Comparison of ENCODE assay signal across 29 cellular contexts in genomic region chr4:2065106-2065930, GRCh38. TPM values are rescaled to one million over a fixed set of nuclear protein-coding genes. Genes with fewer than 3 reads are reported as not detected.
A peak's percentile ranks its signal among the peaks of the same experiment; 100 is the strongest.
DNase-seq lines count a peak whose midpoint lies in the region; TF ChIP-seq lines count a peak whose summit lies in the region.
"Had no signal": no experiment of that assay in that cellular context is flagged by ENCODE, and none has a peak within 500 bp of the region (broad histone marks: within the 10 kb centered on the region; RNA-seq: fewer than 3 reads in every experiment).

No MANE protein-coding gene starts in this region.

- no peak overlapping the region for H3K4ac ChIP-seq in mesenchymal stem cell (ENCODE audit: low read depth in 1 of 2, low read length in 2 of 2)

- no peak overlapping the region for H2BK12ac ChIP-seq in mesenchymal stem cell (ENCODE audit: low read length in 2 of 2)

- no peak overlapping the region for H4K91ac ChIP-seq in mesenchymal stem cell (ENCODE audit: low read length)

- H2BK120ac ChIP-seq in mesenchymal stem cell (ENCODE audit: low read depth, low read length) = no peak overlapping the region

- no peaks in the 10 kb centered on the region for H3K4me1 ChIP-seq in osteoblast (ENCODE audit: insufficient read depth, low read length)
- peaks cover 10% of the 10 kb centered on the region for H3K4me1 ChIP-seq in mesenchymal stem cell (ENCODE audit: control insufficient read depth, insufficient read depth, low read depth, low read length)
- H3K4me1 ChIP-seq: ascending aorta had no signal

- H3K4me3 ChIP-seq in osteoblast (ENCODE audit: insufficient read depth, low read length) (no peak overlapping the region), mesenchymal stem cell (ENCODE audit: insufficient read depth in 1 of 2, low read depth in 1 of 2, low read length in 2 of 2) (no peak overlapping the region)
- H3K4me3 ChIP-seq: ascending aorta, cardiac muscle cell had no signal

- H2AFZ ChIP-seq in osteoblast (ENCODE audit: low read length) (no peak overlapping the region), mesenchymal stem cell (ENCODE audit: low read depth, low read length) (no peak overlapping the region)

- H3K27ac ChIP-seq in osteoblast (ENCODE audit: low read depth, low read length) = no peak overlapping the region
- no peak overlapping the region for H3K27ac ChIP-seq in mesenchymal stem cell (ENCODE audit: low read length, poor library complexity, severe bottlenecking)
- H3K27ac ChIP-seq: ascending aorta, cardiac muscle cell had no signal

- H3K4me2 ChIP-seq in osteoblast (ENCODE audit: insufficient read depth, low read length) (no peak overlapping the region), mesenchymal stem cell (ENCODE audit: low read length, poor library complexity, severe bottlenecking) (no peak overlapping the region)

- H3K23ac ChIP-seq in mesenchymal stem cell (ENCODE audit: low read length in 2 of 2) = no peak overlapping the region

- H3K9me3 ChIP-seq in osteoblast (ENCODE audit: low read depth, low read length) (no peaks in the 10 kb centered on the region), mesenchymal stem cell (ENCODE audit: control insufficient read depth, low read length) (no peaks in the 10 kb centered on the region)
- H3K9me3 ChIP-seq: ascending aorta had no signal

- H3K36me3 ChIP-seq in osteoblast (ENCODE audit: insufficient read depth, low read length) = no peaks in the 10 kb centered on the region
- H3K36me3 ChIP-seq in mesenchymal stem cell (ENCODE audit: control insufficient read depth in 1 of 2, insufficient read depth in 2 of 2, low read depth in 1 of 2, low read length in 2 of 2) = no peaks in the 10 kb centered on the region
- H3K36me3 ChIP-seq: ascending aorta, cardiac muscle cell had no signal

- H2BK15ac ChIP-seq in mesenchymal stem cell (ENCODE audit: low read depth, poor library complexity, severe bottlenecking) = no peak overlapping the region

- H3K14ac ChIP-seq in mesenchymal stem cell (ENCODE audit: low read length in 2 of 2) = no peak overlapping the region

- H4K8ac ChIP-seq in mesenchymal stem cell (ENCODE audit: low read length) = no peak overlapping the region

- intact Hi-C loops in Calu3 (cut with micrococcal nuclease; ENCODE audit: unreplicated experiment) = no loop called here

- CTCF ChIA-PET in Calu3 (lab: Charles Lee) = no interaction called here

- no peak overlapping the region for H2BK5ac ChIP-seq in mesenchymal stem cell (ENCODE audit: low read depth, low read length, poor library complexity, severe bottlenecking)

- 84% methylated on average over 20 of the region's 24 CpGs for WGBS in mesenchymal stem cell

- no peaks in the 10 kb centered on the region for H3K79me1 ChIP-seq in mesenchymal stem cell (replicated peaks; ENCODE audit: low read length, poor library complexity, severe bottlenecking)

- peaks cover 4% of the 10 kb centered on the region for H3K27me3 ChIP-seq in osteoblast (ENCODE audit: insufficient read depth, low read length)
- H3K27me3 ChIP-seq in mesenchymal stem cell (ENCODE audit: control insufficient read depth in 1 of 2, insufficient read depth in 1 of 2, low read length in 2 of 2) = peaks cover 15 to 56% of the 10 kb centered on the region in 2 experiments
- H3K27me3 ChIP-seq: cardiac muscle cell had no signal

- H3K9me3 Mint-ChIP-seq in Calu3 (ENCODE audit: low read depth, unreplicated experiment) = no peaks in the 10 kb centered on the region
- peaks cover 0 to 3% (median 0%) of the 10 kb centered on the region in 5 experiments for H3K9me3 Mint-ChIP-seq in brain
- H3K9me3 Mint-ChIP-seq: activated B cell treated with CpG ODN at 0.5 μM for 24 hours; activated naive CD4-positive, alpha-beta T cell treated with anti-CD3 and anti-CD28 coated beads, Interleukin-2, amount 50 U/mL, for 72 hours; activated T-helper 1 cell treated with anti-CD3 and anti-CD28 coated beads, Interleukin-12 subunit alpha, Interleukin-12 subunit beta, Interleukin-2, Interleukin-4 antibody, amounts not matched to agents 30 ng/mL and 10 ng/mL and 1 ng/mL, durations not matched to agents 14 hours and 24 hours and 36 hours; CD8-positive, alpha-beta T cell; dendritic cell treated with granulocyte-macrophage colony-stimulating factor and Interleukin-4, amounts not matched to agents 40 ng/mL and 50 ng/mL, for 4 days; mesothelial cell of epicardium; stimulated activated naive B cell treated with anti-CD40 and anti-IgM and Interleukin-4, amounts not matched to agents 10 μg/mL and 1 μg/mL and 100 μg/mL, for 72 hours had no signal

- H3K27me3 Mint-ChIP-seq in Calu3 (ENCODE audit: unreplicated experiment) = no peaks in the 10 kb centered on the region
- no peaks in the 10 kb centered on the region for H3K27me3 Mint-ChIP-seq in brain
- H3K27me3 Mint-ChIP-seq: B cell had no signal

- H3K18ac ChIP-seq in mesenchymal stem cell (ENCODE audit: low read depth in 1 of 2, low read length in 2 of 2) = no peak overlapping the region

- H2AK5ac ChIP-seq in mesenchymal stem cell (ENCODE audit: low read length, severe bottlenecking) = no peak overlapping the region

- H3K4me1 Mint-ChIP-seq in Calu3 (ENCODE audit: low read depth, unreplicated experiment) (no peaks in the 10 kb centered on the region), brain (peaks cover 17% of the 10 kb centered on the region)
- H3K4me1 Mint-ChIP-seq: activated B cell treated with CpG ODN at 0.5 μM for 24 hours, B cell, naive B cell had no signal

- H3K4me3 Mint-ChIP-seq in Calu3 (ENCODE audit: low read depth, unreplicated experiment) = peak overlapping the region; percentile 72
- H3K4me3 Mint-ChIP-seq in brain = no peak overlapping the region
- H3K4me3 Mint-ChIP-seq: activated B cell treated with CpG ODN at 0.5 μM for 24 hours; activated T-helper 1 cell treated with anti-CD3 and anti-CD28 coated beads, Interleukin-12 subunit alpha, Interleukin-12 subunit beta, Interleukin-2, Interleukin-4 antibody, amounts not matched to agents 30 ng/mL and 10 ng/mL and 1 ng/mL, durations not matched to agents 14 hours and 24 hours and 36 hours; B cell; CD8-positive, alpha-beta T cell; dendritic cell treated with granulocyte-macrophage colony-stimulating factor and Interleukin-4, amounts not matched to agents 40 ng/mL and 50 ng/mL, for 4 days; mesothelial cell of epicardium; naive B cell; stimulated activated naive B cell treated with anti-CD40 and anti-IgM and Interleukin-4, amounts not matched to agents 10 μg/mL and 1 μg/mL and 100 μg/mL, for 72 hours had no signal

- no TSS peak for BruUV-seq in Calu3 (replicated peaks; lab: Mats Ljungman, UMichigan)

- H4K20me1 ChIP-seq in osteoblast (ENCODE audit: insufficient read depth, low read length) = no peaks in the 10 kb centered on the region

- H3K27ac Mint-ChIP-seq in Calu3 (ENCODE audit: unreplicated experiment) = no peak overlapping the region
- H3K27ac Mint-ChIP-seq in brain = peak overlapping the region in 3 of 5 experiments; percentile 27 to 72 (median 53)
- H3K27ac Mint-ChIP-seq: activated B cell treated with CpG ODN at 0.5 μM for 24 hours; activated naive CD4-positive, alpha-beta T cell treated with anti-CD3 and anti-CD28 coated beads, Interleukin-2, amount 50 U/mL, for 72 hours; activated T-helper 1 cell treated with anti-CD3 and anti-CD28 coated beads, Interleukin-12 subunit alpha, Interleukin-12 subunit beta, Interleukin-2, Interleukin-4 antibody, amounts not matched to agents 30 ng/mL and 10 ng/mL and 1 ng/mL, durations not matched to agents 14 hours and 24 hours and 36 hours; B cell; CD8-positive, alpha-beta T cell; dendritic cell treated with granulocyte-macrophage colony-stimulating factor and Interleukin-4, amounts not matched to agents 40 ng/mL and 50 ng/mL, for 4 days; mesothelial cell of epicardium; naive B cell; stimulated activated naive B cell treated with anti-CD40 and anti-IgM and Interleukin-4, amounts not matched to agents 10 μg/mL and 1 μg/mL and 100 μg/mL, for 72 hours had no signal

- H3K9ac ChIP-seq in mesenchymal stem cell (ENCODE audit: low read length) = no peak overlapping the region

- peaks cover 4% of the 10 kb centered on the region for H3K36me3 Mint-ChIP-seq in Calu3 (ENCODE audit: insufficient read depth, unreplicated experiment)
- peaks cover 5% of the 10 kb centered on the region for H3K36me3 Mint-ChIP-seq in brain
- H3K36me3 Mint-ChIP-seq: activated naive CD4-positive, alpha-beta T cell treated with anti-CD3 and anti-CD28 coated beads, Interleukin-2, amount 50 U/mL, for 72 hours; CD8-positive, alpha-beta T cell; mesothelial cell of epicardium; naive B cell; stimulated activated naive B cell treated with anti-CD40 and anti-IgM and Interleukin-4, amounts not matched to agents 10 μg/mL and 1 μg/mL and 100 μg/mL, for 72 hours had no signal

- no peaks in the 10 kb centered on the region for H3K79me2 ChIP-seq in osteoblast (ENCODE audit: insufficient read depth, low read length)

- TF ChIP-seq CTCF in Calu3 (IDR thresholded peaks at IDR 0.05; ENCODE audit: unreplicated experiment) (no peak), brain (conservative IDR thresholded peaks at IDR 0.05) (no peak), osteoblast (IDR thresholded peaks at IDR 0.05; ENCODE audit: extremely low read depth, low read depth, low read length) (no peak)

- peak; percentile 59 for DNase-seq in activated effector memory CD4-positive, alpha-beta T cell treated with anti-CD3 and anti-CD28 coated beads, Interleukin-2, amount 50 U/mL, for 16 hours
- no peak for DNase-seq in activated effector memory CD4-positive, alpha-beta T cell treated with Interleukin-2 at 50 U/mL for 16 hours
- no peak for DNase-seq in Calu3
- peak; percentile 90 for DNase-seq in osteoblast (ENCODE audit: insufficient read length, low spot score, missing footprints)
- no peak for DNase-seq in NCI-H2081 (lab: John Stamatoyannopoulos, UW)
- no peak for DNase-seq in activated gamma-delta T cell treated with Interleukin-2 at 50 U/mL for 16 hours
- no peak for DNase-seq in mesenchymal stem cell
- DNase-seq: activated B cell treated with CpG ODN at 0.5 μM for 24 hours; activated CD4-positive, alpha-beta T cell treated with anti-CD3 and anti-CD28 coated beads, Interleukin-2, amount 50 U/mL, for 4 hours; CD8-positive, alpha-beta T cell; DMS 273 treated with DMSO at 0.1 percent for 48 hours; EL; islet precursor cell; Karpas-422; naive B cell; NCI-H1417; NCI-H2081 treated with DMSO at 0.1 percent for 48 hours; NCI-H748 treated with DMSO at 0.1 percent for 48 hours; occipital lobe; stimulated activated naive B cell treated with anti-CD40 and anti-IgM and Interleukin-4, amounts not matched to agents 10 μg/mL and 1 μg/mL and 100 μg/mL, for 72 hours; T-helper 1 cell had no signal

RNA-seq across cellular contexts. Expression of gene NAT8L, which starts 6.2 kb away (rescaled TPM):
- 0.83 and 1.3 TPM in 2 replicates for total RNA-seq in Calu3 (2022)
- polyA plus RNA-seq in brain (ENCODE audit: insufficient read depth, low read depth, low replicate concordance) = 36.3 TPM
- total RNA-seq in osteoblast = under 0.01 TPM in 2 replicates
- polyA plus RNA-seq in mesenchymal stem cell (2013, experiment 1 of 2) = 0.14 TPM
- 0.12 TPM for polyA plus RNA-seq in mesenchymal stem cell (2013, experiment 2 of 2)
- total RNA-seq: ascending aorta had no signal

RNA-seq across cellular contexts. Expression of gene NELFA, which starts 56.5 kb away (rescaled TPM):
- total RNA-seq in Calu3 (2022) (29.9 and 30.4 TPM in 2 replicates), osteoblast (19.2 and 19.9 TPM in 2 replicates)
- 57.1 TPM for polyA plus RNA-seq in brain (ENCODE audit: insufficient read depth, low read depth, low replicate concordance)
- polyA plus RNA-seq in mesenchymal stem cell (2013, experiment 1 of 2) = 14.9 TPM
- polyA plus RNA-seq in mesenchymal stem cell (2013, experiment 2 of 2) = 15.1 TPM

Comparison
In these comparisons a context has a peak if more than half of its experiments do, and no peak if none do; other contexts are left out.
1. DNase-seq: peak in activated effector memory CD4-positive, alpha-beta T cell treated with anti-CD3 and anti-CD28 coated beads, Interleukin-2, amount 50 U/mL, for 16 hours (single experiment) and osteoblast (single experiment); none in activated effector memory CD4-positive, alpha-beta T cell treated with Interleukin-2 at 50 U/mL for 16 hours (single experiment), Calu3 (single experiment), NCI-H2081 (0 of 2), activated gamma-delta T cell treated with Interleukin-2 at 50 U/mL for 16 hours (single experiment) and mesenchymal stem cell (single experiment).